Comparison of ENCODE assay signal across 8 cellular contexts in the genomic region with DNA sequence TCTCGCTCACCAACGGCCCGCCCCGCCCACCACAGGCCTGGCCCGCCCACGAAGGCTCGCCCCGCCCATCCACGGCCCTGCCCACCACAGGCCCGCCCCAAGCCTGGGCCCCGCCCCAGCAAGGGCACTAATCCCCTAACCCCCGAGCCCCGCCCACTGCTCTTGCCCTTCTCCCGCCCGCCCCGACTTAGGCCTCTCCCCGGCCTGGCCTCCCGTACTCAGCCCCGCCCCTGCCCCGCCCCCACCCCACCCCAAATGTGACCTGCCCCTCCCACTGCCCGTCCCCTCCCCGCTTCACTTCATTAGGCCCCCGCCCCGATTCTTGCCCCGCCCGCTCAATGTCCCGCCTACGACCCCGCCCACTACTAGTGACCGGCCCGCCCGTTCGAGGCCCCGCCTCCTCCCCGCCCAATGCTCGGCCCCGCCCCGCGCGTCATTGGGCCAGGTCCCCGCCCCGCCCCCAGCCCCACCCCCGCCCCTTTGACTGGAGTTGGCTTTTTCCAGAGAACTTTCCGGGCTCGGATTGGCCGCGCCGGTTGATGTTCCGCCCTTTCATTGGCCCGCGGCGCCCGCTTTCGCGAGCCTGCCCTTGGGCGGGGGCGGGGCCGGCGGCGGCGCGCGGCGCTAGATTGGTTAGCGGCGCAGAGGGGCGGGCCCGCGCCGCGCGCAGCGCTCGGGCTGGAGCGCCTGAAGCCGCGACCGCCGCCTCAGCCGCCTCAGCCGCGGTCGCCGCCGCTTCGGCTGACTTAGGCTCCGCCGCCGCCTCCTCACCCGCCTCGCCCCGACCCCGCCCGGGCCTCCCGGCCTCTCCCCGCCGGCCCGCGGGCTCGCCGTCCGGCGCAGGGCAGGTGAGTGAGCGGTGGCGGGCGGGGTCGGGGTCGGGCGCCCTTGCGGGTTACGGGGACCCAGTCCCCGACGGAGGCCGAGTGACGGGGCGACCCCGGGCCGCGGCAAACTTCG. TPM values are rescaled to one million over a fixed set of nuclear protein-coding genes. Genes with fewer than 3 reads are reported as not detected.
DNase-seq lines count a peak whose midpoint lies in the region; ATAC-seq and TF ChIP-seq lines count a peak whose summit lies in the region.

TSS of gene PCBP3 (plus strand) at position 705 of the 960 bp plus-strand sequence. CDS start 206,361 bp downstream, outside the sequence.

- H3K27ac ChIP-seq in adrenal gland (peak within 1 kb of the TSS in 2 of 5 donors; percentile 47 to 66), psoas muscle (no peak within 1 kb of the TSS), upper lobe of right lung (no peak within 1 kb of the TSS)

- in situ Hi-C loops in HAP-1 (cut with MboI; ENCODE audit: low sequenced_read_pairs): loop anchor here (5.0 to 25.0 kb wide), 2 partner anchors 86 to 1306 kb away; partner anchors contain the start of gene CFAP410

- TF ChIP-seq POLR2A in adrenal gland (IDR thresholded peaks at IDR 0.05): peak; percentile 66 to 85

- DNase-seq in EH (ENCODE audit: low read depth) (peak; percentile 91), HAP-1 (ENCODE audit: low spot score in 2 of 2) (peak; percentile 91 to 100), NCI-H1092 treated with DMSO at 0.1 percent for 48 hours (lab: John Stamatoyannopoulos, UW) (peak; percentile 99), adrenal gland (peak; percentile 95 to 98 (median 97)), left ventricle myocardium superior (peak; percentile 97), psoas muscle (peak; percentile 89 to 90), upper lobe of right lung (peak; percentile 99)

- peaks cover 15% of the 10 kb centered on the region for H3K4me1 Mint-ChIP-seq in T-helper 1 cell treated with Interleukin-12 subunit alpha and Interleukin-12 subunit beta and Interleukin-4 antibody, amounts not matched to agents 30 μg/mL and 1 μg/mL, for 36 hours (ENCODE audit: low read depth)

- 0 to 1% (median 1%) methylated on average over 4 to 119 of the region's 120 CpGs; no CpG with 5 or more reads in 1 of the 4 donors for WGBS in adrenal gland, 4 donors
- 1 to 2% (median 1%) methylated on average over 49 to 118 of the region's 120 CpGs for WGBS in psoas muscle, 3 donors

- H3K36me3 Mint-ChIP-seq in T-helper 1 cell treated with Interleukin-12 subunit alpha and Interleukin-12 subunit beta and Interleukin-4 antibody, amounts not matched to agents 30 μg/mL and 1 μg/mL, for 36 hours (ENCODE audit: low read depth): peaks cover 7% of the 10 kb centered on the region

- H3K4me3 ChIP-seq in HAP-1 (peak within 1 kb of the TSS; percentile 32), adrenal gland (peak within 1 kb of the TSS in 1 of 4 donors; percentile 93), psoas muscle (peak within 1 kb of the TSS; percentile 53), upper lobe of right lung (peak within 1 kb of the TSS; percentile 48)

- peaks cover 13% of the 10 kb centered on the region for H3K27me3 Mint-ChIP-seq in T-helper 1 cell treated with Interleukin-12 subunit alpha and Interleukin-12 subunit beta and Interleukin-4 antibody, amounts not matched to agents 30 μg/mL and 1 μg/mL, for 36 hours (ENCODE audit: low read depth)

- H3K4me1 ChIP-seq in HAP-1 (peaks cover 2% of the 10 kb centered on the region; the same call in 1 of the 2 replicates), adrenal gland (replicated peaks in 1 of 2) (peaks cover 6 to 8% of the 10 kb centered on the region in 2 donors), psoas muscle (peaks cover 4% of the 10 kb centered on the region), upper lobe of right lung (peaks cover 5% of the 10 kb centered on the region)

- TF ChIP-seq CTCF in adrenal gland (IDR thresholded peaks at IDR 0.05): no peak
- TF ChIP-seq CTCF in psoas muscle (IDR thresholded peaks at IDR 0.05): no peak
- TF ChIP-seq CTCF in upper lobe of right lung (IDR thresholded peaks at IDR 0.05): no peak

- peak within 1 kb of the TSS; percentile 63 for H3K27ac Mint-ChIP-seq in T-helper 1 cell treated with Interleukin-12 subunit alpha and Interleukin-12 subunit beta and Interleukin-4 antibody, amounts not matched to agents 30 μg/mL and 1 μg/mL, for 36 hours

- H3K9me3 ChIP-seq in HAP-1 (no peaks in the 10 kb centered on the region), adrenal gland (replicated peaks in 1 of 3) (no peaks in the 10 kb centered on the region), psoas muscle (no peaks in the 10 kb centered on the region), upper lobe of right lung (no peaks in the 10 kb centered on the region)

- ATAC-seq in left ventricle myocardium superior (peak; percentile 92), psoas muscle (peak; percentile 86 to 90 (median 88)), upper lobe of right lung (peak; percentile 94)

- H3K9me3 Mint-ChIP-seq in T-helper 1 cell treated with Interleukin-12 subunit alpha and Interleukin-12 subunit beta and Interleukin-4 antibody, amounts not matched to agents 30 μg/mL and 1 μg/mL, for 36 hours: peaks cover 12% of the 10 kb centered on the region

- intact Hi-C loops in adrenal gland (cut with DNase I) (no loop called here), left ventricle myocardium superior (cut with micrococcal nuclease) (no loop called here), psoas muscle (cut with DNase I) (no loop called here), upper lobe of right lung (cut with DNase I) (no loop called here)

- H3K27me3 ChIP-seq in HAP-1 (ENCODE audit: low read depth) (no peaks in the 10 kb centered on the region), adrenal gland (no peaks in the 10 kb centered on the region), psoas muscle (ENCODE audit: insufficient read depth in 3 of 3, low read length in 2 of 3) (peaks cover 0 to 81% (median 23%) of the 10 kb centered on the region in 3 donors), upper lobe of right lung (peaks cover 12% of the 10 kb centered on the region)

- peak within 1 kb of the TSS; percentile 79 for H3K4me3 Mint-ChIP-seq in T-helper 1 cell treated with Interleukin-12 subunit alpha and Interleukin-12 subunit beta and Interleukin-4 antibody, amounts not matched to agents 30 μg/mL and 1 μg/mL, for 36 hours

- H3K36me3 ChIP-seq in HAP-1 (replicated peaks) (no peaks in the 10 kb centered on the region), adrenal gland (replicated peaks in 1 of 2) (no peaks in the 10 kb centered on the region), psoas muscle (ENCODE audit: insufficient read depth in 1 of 2, low read depth in 1 of 2) (no peaks in the 10 kb centered on the region), upper lobe of right lung (no peaks in the 10 kb centered on the region)

RNA-seq across cellular contexts. Expression of gene PCBP3, which starts in this region (rescaled TPM):
- total RNA-seq in adrenal gland: 10 to 100 TPM in 3 of 8 donors, 1 to 10 TPM in 5; 1.7 to 12.0 (median 7.4) TPM
- 10 to 100 TPM in 1 of 3 donors, 1 to 10 TPM in 2; 3.3 to 15.8 (median 4.2) TPM for polyA plus RNA-seq in adrenal gland
- total RNA-seq in left ventricle myocardium superior: 2.7 TPM
- total RNA-seq in psoas muscle: under 1 TPM; 0.18 to 0.91 (median 0.48) TPM
- under 1 TPM in 2 of 3 donors, not detected in 1; 0.10 to 0.36 TPM for polyA plus RNA-seq in psoas muscle
- 3.8 TPM for total RNA-seq in upper lobe of right lung

Comparison
In these comparisons a context has a peak if more than half of its experiments do, and no peak if none do; other contexts are left out.
1. Peak in DNase-seq, ATAC-seq and H3K4me3 ChIP-seq in psoas muscle; RNA of the gene not detected or under 1 TPM.